ENCODE assay signal across 1 cellular context in the genomic region with DNA sequence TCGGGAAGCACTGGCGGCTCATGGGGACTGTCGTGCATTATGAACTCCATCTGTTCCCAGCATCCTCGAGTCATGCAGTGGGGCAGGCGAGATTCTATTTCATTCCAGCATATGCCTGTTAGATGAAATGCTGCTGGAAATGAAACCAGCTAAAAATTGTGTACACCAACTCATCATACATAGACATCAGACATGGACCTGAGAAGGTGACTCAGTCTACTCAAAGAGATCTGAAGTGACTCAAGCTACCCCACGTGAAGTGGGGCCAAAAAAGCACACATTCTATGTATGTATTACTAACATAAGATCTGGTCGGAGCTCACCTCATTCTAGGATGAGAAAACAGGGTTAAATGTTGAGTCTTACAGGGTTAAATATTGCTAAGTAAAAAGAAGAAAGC.
TF ChIP-seq lines count a peak whose summit lies in the region.

No MANE protein-coding gene starts in this region.

TF ChIP-seq in SK-N-SH treated with all-trans-retinoic acid at 6 μM for 48 hours, 23 proteins besides CTCF, POLR2A, EP300 and RAD21 (continued from another document):
- TF ChIP-seq, protein P1, sequence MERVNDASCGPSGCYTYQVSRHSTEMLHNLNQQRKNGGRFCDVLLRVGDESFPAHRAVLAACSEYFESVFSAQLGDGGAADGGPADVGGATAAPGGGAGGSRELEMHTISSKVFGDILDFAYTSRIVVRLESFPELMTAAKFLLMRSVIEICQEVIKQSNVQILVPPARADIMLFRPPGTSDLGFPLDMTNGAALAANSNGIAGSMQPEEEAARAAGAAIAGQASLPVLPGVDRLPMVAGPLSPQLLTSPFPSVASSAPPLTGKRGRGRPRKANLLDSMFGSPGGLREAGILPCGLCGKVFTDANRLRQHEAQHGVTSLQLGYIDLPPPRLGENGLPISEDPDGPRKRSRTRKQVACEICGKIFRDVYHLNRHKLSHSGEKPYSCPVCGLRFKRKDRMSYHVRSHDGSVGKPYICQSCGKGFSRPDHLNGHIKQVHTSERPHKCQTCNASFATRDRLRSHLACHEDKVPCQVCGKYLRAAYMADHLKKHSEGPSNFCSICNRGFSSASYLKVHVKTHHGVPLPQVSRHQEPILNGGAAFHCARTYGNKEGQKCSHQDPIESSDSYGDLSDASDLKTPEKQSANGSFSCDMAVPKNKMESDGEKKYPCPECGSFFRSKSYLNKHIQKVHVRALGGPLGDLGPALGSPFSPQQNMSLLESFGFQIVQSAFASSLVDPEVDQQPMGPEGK (CRISPR knock-in tag; IDR thresholded peaks at IDR 0.05; ENCODE audit: borderline replicate concordance): no peak
- TF ChIP-seq, protein P2, sequence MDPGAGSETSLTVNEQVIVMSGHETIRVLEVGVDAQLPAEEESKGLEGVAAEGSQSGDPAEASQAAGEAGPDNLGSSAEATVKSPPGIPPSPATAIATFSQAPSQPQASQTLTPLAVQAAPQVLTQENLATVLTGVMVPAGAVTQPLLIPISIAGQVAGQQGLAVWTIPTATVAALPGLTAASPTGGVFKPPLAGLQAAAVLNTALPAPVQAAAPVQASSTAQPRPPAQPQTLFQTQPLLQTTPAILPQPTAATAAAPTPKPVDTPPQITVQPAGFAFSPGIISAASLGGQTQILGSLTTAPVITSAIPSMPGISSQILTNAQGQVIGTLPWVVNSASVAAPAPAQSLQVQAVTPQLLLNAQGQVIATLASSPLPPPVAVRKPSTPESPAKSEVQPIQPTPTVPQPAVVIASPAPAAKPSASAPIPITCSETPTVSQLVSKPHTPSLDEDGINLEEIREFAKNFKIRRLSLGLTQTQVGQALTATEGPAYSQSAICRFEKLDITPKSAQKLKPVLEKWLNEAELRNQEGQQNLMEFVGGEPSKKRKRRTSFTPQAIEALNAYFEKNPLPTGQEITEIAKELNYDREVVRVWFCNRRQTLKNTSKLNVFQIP (CRISPR knock-in tag; IDR thresholded peaks at IDR 0.05; ENCODE audit: borderline replicate concordance, low read depth): no peak
- TF ChIP-seq ARNTL (CRISPR knock-in tag; IDR thresholded peaks at IDR 0.05; ENCODE audit: borderline replicate concordance, low read depth) (no peak), TCF4 (CRISPR knock-in tag; IDR thresholded peaks at IDR 0.05; ENCODE audit: borderline replicate concordance) (no peak), ESRRG (CRISPR knock-in tag; IDR thresholded peaks at IDR 0.05) (no peak), ZFP30 (CRISPR knock-in tag; IDR thresholded peaks at IDR 0.05) (no peak)
